ENCODE assay signal across 21 cellular contexts in the genomic region with DNA sequence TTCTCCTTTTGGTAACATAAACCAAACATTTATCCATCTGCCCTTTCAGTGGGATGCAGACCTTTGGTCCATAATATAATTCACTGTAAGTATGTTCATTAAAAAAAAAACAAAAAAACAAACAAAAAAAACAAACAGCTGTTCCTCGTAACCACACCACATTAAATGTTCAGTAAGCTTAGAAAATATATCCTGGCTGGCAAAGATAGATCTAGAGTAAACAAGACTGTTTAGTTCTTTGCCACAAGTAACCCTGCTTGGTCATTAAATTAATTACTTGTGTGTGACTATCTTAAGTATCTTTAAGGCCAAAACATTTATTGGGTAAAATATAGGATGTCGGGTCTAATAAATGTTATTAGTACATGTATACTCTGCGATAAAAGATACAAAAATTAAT.
DNase-seq lines count a peak whose midpoint lies in the region; ATAC-seq, FAIRE-seq and TF ChIP-seq lines count a peak whose summit lies in the region.
"Had no signal": no experiment of that assay in that cellular context is flagged by ENCODE, and none has a peak within 500 bp of the region (broad histone marks: within the 10 kb centered on the region; RNA-seq: fewer than 3 reads in every experiment).

No MANE protein-coding gene starts in this region.

- FAIRE-seq in endometrium (lab: Jason Lieb, UNC) = peak; percentile 78

- no peak for ATAC-seq in HG02938 (IDR thresholded peaks at IDR 0.05; ENCODE audit: unreplicated experiment)
- ATAC-seq: activated CD4-positive, CD25-positive, alpha-beta regulatory T cell treated with anti-CD3 and anti-CD28 coated beads, Interleukin-2, amount 50 U/mL, for 24 hours; right lobe of liver; T-cell had no signal

- H3K27ac ChIP-seq in substantia nigra (ENCODE audit: low read depth, low read length, poor library complexity, severe bottlenecking) = no peak overlapping the region
- H3K27ac ChIP-seq: C4-2B, right lobe of liver, SJSA1, testis had no signal

- DNase-seq in DMS 273 treated with DMSO at 0.1 percent for 48 hours (lab: John Stamatoyannopoulos, UW) = peak; percentile 47
- DNase-seq in LNCaP clone FGC (ENCODE audit: low read depth) = peak; percentile 87
- DNase-seq in NCI-H2171 (lab: John Stamatoyannopoulos, UW) = peak; percentile 22
- DNase-seq in cerebellar cortex (ENCODE audit: low spot score) = no peak
- DNase-seq in substantia nigra (lab: John Stamatoyannopoulos, UW) = no peak
- DNase-seq: activated CD4-positive, alpha-beta memory T cell treated with anti-CD3 and anti-CD28 coated beads for 36 hours; activated CD8-positive, alpha-beta memory T cell treated with anti-CD3 and anti-CD28 coated beads, Interleukin-2, amount 50 U/mL, for 48 hours; aorta; GDM1; head of caudate nucleus; NK-92 treated with Interleukin-12 subunit alpha and Interleukin-12 subunit beta, amount 100 ng/mL, for 24 hours; right lobe of liver; stimulated activated CD4-positive, alpha-beta T cell treated with anti-CD3 and anti-CD28 coated beads, Interleukin-4, amount 100 ng/mL, for 4 hours; stimulated activated naive CD4-positive, alpha-beta T cell; T-cell; testis had no signal

- TF ChIP-seq CTCF in LNCaP clone FGC (IDR thresholded peaks at IDR 0.05; ENCODE audit: control insufficient read depth, extremely low read depth, insufficient read depth) = no peak

- H3K4me3 ChIP-seq in LNCaP clone FGC (ENCODE audit: low read depth, low read length) = no peak overlapping the region
- H3K4me3 ChIP-seq: right lobe of liver, SJSA1, testis had no signal

Comparison
In these comparisons a context has a peak if more than half of its experiments do, and no peak if none do; other contexts are left out.
1. DNase-seq: peak in DMS 273 treated with DMSO at 0.1 percent for 48 hours (single experiment), LNCaP clone FGC (single experiment) and NCI-H2171 (single experiment); none in cerebellar cortex (single experiment) and substantia nigra (0 of 49).